1 cellular context compared by ENCODE assay signal in genomic region chr17:43650471-43650870, GRCh38.
TF ChIP-seq lines count a peak whose summit lies in the region.

No MANE protein-coding gene starts in this region.

TF ChIP-seq in HepG2, 621 proteins besides CTCF, POLR2A, EP300 and RAD21 (continued from another document):
- TF ChIP-seq ZNF253 (CRISPR knock-in tag; IDR thresholded peaks at IDR 0.05; ENCODE audit: borderline replicate concordance) = no peak
- no peak for TF ChIP-seq PCBP2 (optimal IDR thresholded peaks at IDR 0.05; ENCODE audit: low read depth, low read length, poor library complexity, severe bottlenecking)
- TF ChIP-seq HNRNPLL (IDR thresholded peaks at IDR 0.05; ENCODE audit: low read depth, low read length, poor library complexity, severe bottlenecking) = no peak
- TF ChIP-seq ZNF605 (CRISPR knock-in tag; IDR thresholded peaks at IDR 0.05) = no peak
- TF ChIP-seq KDM2A (CRISPR knock-in tag; IDR thresholded peaks at IDR 0.05; ENCODE audit: borderline replicate concordance, low read depth) = no peak
- TF ChIP-seq ZEB1 (IDR thresholded peaks at IDR 0.05; ENCODE audit: insufficient replicate concordance, low read depth) = no peak
- TF ChIP-seq CEBPB (IDR thresholded peaks at IDR 0.05; ENCODE audit: borderline replicate concordance, low read depth, low read length) = no peak
- TF ChIP-seq CREB3 (CRISPR knock-in tag; IDR thresholded peaks at IDR 0.05) = no peak
- no peak for TF ChIP-seq HCFC1 (IDR thresholded peaks at IDR 0.05; ENCODE audit: low read depth, low read length)
- TF ChIP-seq NR1H2 (CRISPR knock-in tag; IDR thresholded peaks at IDR 0.05; ENCODE audit: borderline replicate concordance, low read depth) = no peak
- TF ChIP-seq JUN (CRISPR knock-in tag; IDR thresholded peaks at IDR 0.05) = no peak
- no peak for TF ChIP-seq KLF6 (CRISPR knock-in tag; IDR thresholded peaks at IDR 0.05)
- TF ChIP-seq SNAPC4 (CRISPR knock-in tag; IDR thresholded peaks at IDR 0.05) = no peak
